Comparison of ENCODE assay signal across 19 cellular contexts in the genomic region with DNA sequence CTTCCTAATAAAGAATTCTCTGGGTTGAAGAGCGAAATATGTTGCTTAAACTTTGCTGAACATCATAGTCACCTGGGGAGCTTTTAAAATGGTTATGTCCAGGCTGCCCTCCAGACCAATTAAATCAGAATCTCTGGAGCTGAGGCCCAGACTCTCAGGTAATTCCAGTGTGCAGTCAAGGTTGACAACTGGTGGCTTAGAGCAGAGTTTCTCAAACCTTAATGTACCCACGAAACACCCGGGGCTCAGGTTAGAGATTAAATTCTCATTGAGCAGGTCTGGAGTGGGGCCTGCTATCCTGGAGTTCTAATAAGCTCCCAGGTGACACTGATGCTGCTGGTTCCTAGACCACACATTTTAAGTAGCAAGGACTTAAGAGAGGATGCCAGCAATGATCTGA.
A peak's percentile ranks its signal among the peaks of the same experiment; 100 is the strongest.
DNase-seq lines count a peak whose midpoint lies in the region; ATAC-seq and TF ChIP-seq lines count a peak whose summit lies in the region.
"Had no signal": no experiment of that assay in that cellular context is flagged by ENCODE, and none has a peak within 500 bp of the region (broad histone marks: within the 10 kb centered on the region; RNA-seq: fewer than 3 reads in every experiment).

No MANE protein-coding gene starts in this region.

- H3K27ac Mint-ChIP-seq in endodermal cell (peak overlapping the region; percentile 26), nephron (peak overlapping the region in 2 of 3 experiments; percentile 12 to 77), type B pancreatic cell (peak overlapping the region; percentile 39)
- H3K27ac Mint-ChIP-seq: CD14-positive monocyte; CD8-positive, alpha-beta T cell had no signal

- no peak overlapping the region for H3K4me3 Mint-ChIP-seq in endodermal cell
- H3K4me3 Mint-ChIP-seq in nephron: no peak overlapping the region
- H3K4me3 Mint-ChIP-seq in type B pancreatic cell: no peak overlapping the region
- H3K4me3 Mint-ChIP-seq: CD14-positive monocyte; CD8-positive, alpha-beta T cell; H9 had no signal

- no peaks in the 10 kb centered on the region for H4K20me1 ChIP-seq in OCI-LY1 (ENCODE audit: insufficient read depth, low read length)

- H2AFZ ChIP-seq in OCI-LY1 (ENCODE audit: low read length): no peak overlapping the region

- H3K36me3 ChIP-seq in OCI-LY1 (ENCODE audit: insufficient read depth, low read length) (peaks cover 16% of the 10 kb centered on the region; the same call in 1 of the 2 replicates), endodermal cell (ENCODE audit: control insufficient read depth, insufficient read depth, low read length) (no peaks in the 10 kb centered on the region)

- H3K4me1 Mint-ChIP-seq in endodermal cell (peaks cover 35% of the 10 kb centered on the region), nephron (peaks cover 22% of the 10 kb centered on the region), type B pancreatic cell (ENCODE audit: unreplicated experiment) (peaks cover 22% of the 10 kb centered on the region)

- 95 to 100% methylated on average over 2 to 3 of the region's 3 CpGs for WGBS in endodermal cell (ENCODE audit: insufficient coverage in 1 of 2, insufficient read length in 1 of 2), 2 experiments

- H3F3A ChIP-seq in OCI-LY1 (ENCODE audit: insufficient read depth, low read length): peaks cover 14% of the 10 kb centered on the region; the same call in 1 of the 2 replicates

- H3K4me2 ChIP-seq in OCI-LY1 (ENCODE audit: low read length): peak overlapping the region; percentile 69; the same call in 1 of the 2 replicates

- H3K36me3 Mint-ChIP-seq in endodermal cell (ENCODE audit: low read depth) (no peaks in the 10 kb centered on the region), nephron (ENCODE audit: low read depth) (peaks cover 12% of the 10 kb centered on the region), type B pancreatic cell (peaks cover 4% of the 10 kb centered on the region)

- H3K4me1 ChIP-seq in OCI-LY1 (ENCODE audit: insufficient read depth, low read length, severe bottlenecking): peaks cover 56% of the 10 kb centered on the region
- peaks cover 12% of the 10 kb centered on the region for H3K4me1 ChIP-seq in endodermal cell (ENCODE audit: control insufficient read depth, insufficient read depth, low read length)

- H3K27me3 Mint-ChIP-seq in endodermal cell (ENCODE audit: insufficient read depth) (no peaks in the 10 kb centered on the region), nephron (ENCODE audit: low read depth) (peaks cover 3% of the 10 kb centered on the region), type B pancreatic cell (no peaks in the 10 kb centered on the region)

- peaks cover 6% of the 10 kb centered on the region; the same call in 1 of the 2 replicates for H3K79me2 ChIP-seq in OCI-LY1 (ENCODE audit: insufficient read depth, low read length)

- H3K9ac ChIP-seq in OCI-LY1 (ENCODE audit: low read length) (no peak overlapping the region; the same call in 1 of the 2 replicates), endodermal cell (ENCODE audit: extremely low read depth, low read length, poor library complexity, severe bottlenecking) (no peak overlapping the region)

- H3K27me3 ChIP-seq in OCI-LY1 (ENCODE audit: insufficient read depth, low read length) (no peaks in the 10 kb centered on the region), endodermal cell (ENCODE audit: control insufficient read depth, insufficient read depth, low read length, poor library complexity, severe bottlenecking) (no peaks in the 10 kb centered on the region)

- H3K9me3 Mint-ChIP-seq in endodermal cell (no peaks in the 10 kb centered on the region), nephron (no peaks in the 10 kb centered on the region), type B pancreatic cell (peaks cover 4% of the 10 kb centered on the region)
- H3K9me3 Mint-ChIP-seq: CD14-positive monocyte; CD8-positive, alpha-beta T cell; H9 had no signal

- no peaks in the 10 kb centered on the region for H3K9me2 ChIP-seq in OCI-LY1 (ENCODE audit: low read depth, low read length)

- DNase-seq in endodermal cell: no peak
- no peak for DNase-seq in type B pancreatic cell (ENCODE audit: extremely low spot score, unreplicated experiment)
- DNase-seq in MV-4-11 (lab: John Stamatoyannopoulos, UW): no peak
- DNase-seq: ACHN; Calu3; CD8-positive, alpha-beta T cell; DMS 273 treated with DMSO at 0.1 percent for 48 hours; DMS53; DND-41; EL; H9; IMR-90 had no signal

- ATAC-seq in HG03342 (IDR thresholded peaks at IDR 0.05; ENCODE audit: unreplicated experiment) (no peak), GM21515 (IDR thresholded peaks at IDR 0.05; ENCODE audit: unreplicated experiment) (no peak)
- ATAC-seq: CD8-positive, alpha-beta T cell; GM12878 had no signal

- H3K27ac ChIP-seq in OCI-LY1 (ENCODE audit: low read depth, low read length, poor library complexity, severe bottlenecking) (peak overlapping the region; percentile 99), endodermal cell (ENCODE audit: low read depth, low read length) (no peak overlapping the region)

- H3K9me3 ChIP-seq in OCI-LY1 (ENCODE audit: low read length) (no peaks in the 10 kb centered on the region), endodermal cell (ENCODE audit: control insufficient read depth, low read length) (no peaks in the 10 kb centered on the region)

- H3K4me3 ChIP-seq in OCI-LY1 (ENCODE audit: low read depth, low read length, poor library complexity, severe bottlenecking) (no peak overlapping the region), endodermal cell (ENCODE audit: low read length) (no peak overlapping the region)
- H3K4me3 ChIP-seq: GM12878, K562 had no signal

- TF ChIP-seq CTCF in OCI-LY1 (IDR thresholded peaks at IDR 0.05; ENCODE audit: low read length): no peak
- no peak for TF ChIP-seq CTCF in endodermal cell (conservative IDR thresholded peaks at IDR 0.05)
- TF ChIP-seq CTCF in nephron (IDR thresholded peaks at IDR 0.05; ENCODE audit: unreplicated experiment in 3 of 3): no peak
- no peak for TF ChIP-seq CTCF in type B pancreatic cell (conservative IDR thresholded peaks at IDR 0.05)
